Comparison of ENCODE assay signal across 17 cellular contexts in genomic region chr6:104884867-104885517, GRCh38. TPM values are rescaled to one million over a fixed set of nuclear protein-coding genes. Genes with fewer than 3 reads are reported as not detected.
DNase-seq lines count a peak whose midpoint lies in the region; ATAC-seq and TF ChIP-seq lines count a peak whose summit lies in the region.
"Had no signal": no experiment of that assay in that cellular context is flagged by ENCODE, and none has a peak within 500 bp of the region (broad histone marks: within the 10 kb centered on the region; RNA-seq: fewer than 3 reads in every experiment).

No MANE protein-coding gene starts in this region.

- H3K27ac ChIP-seq in GM23338 (ENCODE audit: low read depth), result no peak overlapping the region; the same call in 1 of the 2 replicates
- H3K27ac ChIP-seq: 22Rv1, body of pancreas had no signal

- H3K9me2 ChIP-seq in GM23338 (ENCODE audit: insufficient read depth), result no peaks in the 10 kb centered on the region; the same call in 1 of the 2 replicates

- H3K4me1 ChIP-seq in GM23338 (ENCODE audit: insufficient read depth), result no peaks in the 10 kb centered on the region
- H3K4me1 ChIP-seq: body of pancreas had no signal

- H3K27me3 Mint-ChIP-seq in GM23338 (ENCODE audit: insufficient read depth, low read depth, poor library complexity) (peaks cover 6% of the 10 kb centered on the region), nephron progenitor cell (ENCODE audit: low read depth, poor library complexity) (peaks cover 17% of the 10 kb centered on the region)

- no peaks in the 10 kb centered on the region for H3F3A ChIP-seq in GM23338 (replicated peaks; ENCODE audit: low read depth)

- H3K27ac Mint-ChIP-seq in GM23338 (no peak overlapping the region), nephron progenitor cell (no peak overlapping the region)
- H3K27ac Mint-ChIP-seq: T-helper 2 cell treated with Interferon-gamma antibody and Interleukin-4, amounts not matched to agents 5 μg/mL and 100 μg/mL, for 36 hours; type B pancreatic cell had no signal

- no peak overlapping the region; the same call in 1 of the 2 replicates for H3K4me2 ChIP-seq in GM23338

- H3K4me3 Mint-ChIP-seq in GM23338, result no peak overlapping the region
- no peak overlapping the region for H3K4me3 Mint-ChIP-seq in nephron progenitor cell
- H3K4me3 Mint-ChIP-seq: T-helper 2 cell treated with Interferon-gamma antibody and Interleukin-4, amounts not matched to agents 5 μg/mL and 100 μg/mL, for 36 hours; type B pancreatic cell had no signal

- TF ChIP-seq CTCF in GM23338 (conservative IDR thresholded peaks at IDR 0.05; ENCODE audit: low read depth in 2 of 2), result no peak
- no peak for TF ChIP-seq CTCF in nephron progenitor cell (IDR thresholded peaks at IDR 0.05)

- ATAC-seq in GM23338, result peak; percentile 79
- ATAC-seq: body of pancreas, left cardiac atrium, SK-N-SH treated with all-trans-retinoic acid at 6 μM for 48 hours had no signal

- H3K79me2 ChIP-seq in GM23338 (replicated peaks; ENCODE audit: insufficient read depth), result no peaks in the 10 kb centered on the region

- peaks cover 5% of the 10 kb centered on the region; the same call in 1 of the 2 replicates for H3K36me3 ChIP-seq in GM23338 (ENCODE audit: insufficient read depth)

- no peaks in the 10 kb centered on the region for H3K27me3 ChIP-seq in GM23338 (ENCODE audit: insufficient read depth)
- H3K27me3 ChIP-seq: body of pancreas had no signal

- H3K36me3 Mint-ChIP-seq in GM23338 (ENCODE audit: low read depth) (peaks cover 8% of the 10 kb centered on the region), nephron progenitor cell (ENCODE audit: low read depth) (no peaks in the 10 kb centered on the region)
- H3K36me3 Mint-ChIP-seq: type B pancreatic cell had no signal

- H2AFZ ChIP-seq in GM23338, result peak overlapping the region; percentile 94

- no peaks in the 10 kb centered on the region; the same call in 1 of the 2 replicates for H4K20me1 ChIP-seq in GM23338 (replicated peaks; ENCODE audit: insufficient read depth)

- H3K4me3 ChIP-seq in GM23338, result no peak overlapping the region
- H3K4me3 ChIP-seq: body of pancreas had no signal

- H3K9me3 Mint-ChIP-seq in GM23338 (peaks cover 17% of the 10 kb centered on the region), nephron progenitor cell (peaks cover 19% of the 10 kb centered on the region)

- no peaks in the 10 kb centered on the region for H3K4me1 Mint-ChIP-seq in GM23338
- H3K4me1 Mint-ChIP-seq in nephron progenitor cell, result no peaks in the 10 kb centered on the region

- DNase-seq in NCI-H1417 (lab: John Stamatoyannopoulos, UW) (peak in 2 of 3 experiments; percentile 14 to 27), NCI-H1417 treated with DMSO at 0.1 percent for 48 hours (lab: John Stamatoyannopoulos, UW) (no peak), GM23338 (ENCODE audit: low spot score) (peak; percentile 28), SK-N-DZ (ENCODE audit: low spot score) (peak; percentile 41), renal cortical epithelial cell (ENCODE audit: low read depth) (peak; percentile 6), OCI-M1 (lab: John Stamatoyannopoulos, UW) (no peak), nephron progenitor cell (no peak), dermis blood vessel endothelial cell (no peak)
- DNase-seq: activated CD4-positive, CD25-positive, alpha-beta regulatory T cell; body of pancreas; left cardiac atrium; NCI-H187; stimulated activated CD4-positive, alpha-beta T cell treated with anti-CD3 and anti-CD28 coated beads, Interleukin-4, amount 100 ng/mL, for 4 hours had no signal

TF ChIP-seq in GM23338, 12 proteins besides CTCF, POLR2A, EP300 and RAD21:
- TF ChIP-seq NANOG (IDR thresholded peaks at IDR 0.05; ENCODE audit: borderline replicate concordance) (no peak), ZNF331 (CRISPR knock-in tag; IDR thresholded peaks at IDR 0.05; ENCODE audit: low read depth) (no peak), ZNF114 (CRISPR knock-in tag; IDR thresholded peaks at IDR 0.05) (no peak), REST (IDR thresholded peaks at IDR 0.05; ENCODE audit: unreplicated experiment) (no peak), CREB1 (CRISPR knock-in tag; IDR thresholded peaks at IDR 0.05; ENCODE audit: low read depth) (no peak), ETS1 (IDR thresholded peaks at IDR 0.05) (no peak), STAT1 (IDR thresholded peaks at IDR 0.05; ENCODE audit: unreplicated experiment) (no peak), JUNB (IDR thresholded peaks at IDR 0.05; ENCODE audit: unreplicated experiment) (no peak), POLR2AphosphoS5 (IDR thresholded peaks at IDR 0.05; ENCODE audit: low read depth) (no peak)

RNA-seq across cellular contexts. Expression of gene HACE1, which starts 25.3 kb away (rescaled TPM):
- 16.1 and 28.7 TPM in 2 replicates for total RNA-seq in GM23338 (2014; rRNA removed; shearing (Covaris generic))
- 8.6 and 9.1 TPM in 2 replicates for polyA plus RNA-seq in GM23338 (2016; fragmentation: Nextera tagmentation; extraction: Ambion mirVana)
- 16.8 and 16.9 TPM in 2 replicates for polyA plus RNA-seq in SK-N-DZ (2014; cell fraction: cytosol; rRNA removed)
- polyA plus RNA-seq in SK-N-DZ (2014; cell fraction: nucleus; rRNA removed), result 25.3 and 25.6 TPM in 2 replicates
- 12.2 and 20.9 TPM in 2 replicates for total RNA-seq in renal cortical epithelial cell
- 19.8 and 23.3 TPM in 2 replicates for total RNA-seq in dermis blood vessel endothelial cell

Comparison
In these comparisons a context has a peak if more than half of its experiments do, and no peak if none do; other contexts are left out.
1. DNase-seq: peak in NCI-H1417 (2 of 3), GM23338 (single experiment), SK-N-DZ (single experiment) and renal cortical epithelial cell (single experiment); none in NCI-H1417 treated with DMSO at 0.1 percent for 48 hours (single experiment), OCI-M1 (single experiment), nephron progenitor cell (single experiment) and dermis blood vessel endothelial cell (single experiment).